16 cellular contexts compared by ENCODE assay signal in genomic region chr10:20990604-20991003, GRCh38.
DNase-seq lines count a peak whose midpoint lies in the region; ATAC-seq, FAIRE-seq and TF ChIP-seq lines count a peak whose summit lies in the region.
"Had no signal": no experiment of that assay in that cellular context is flagged by ENCODE, and none has a peak within 500 bp of the region (broad histone marks: within the 10 kb centered on the region; RNA-seq: fewer than 3 reads in every experiment).

No MANE protein-coding gene starts in this region.

- H3K4me1 ChIP-seq in thoracic aorta (ENCODE audit: control insufficient read depth in 1 of 2, low read depth in 2 of 2): peaks cover 4 to 11% of the 10 kb centered on the region in 2 donors

- peak; percentile 54 for DNase-seq in M059J (ENCODE audit: low read depth)
- peak; percentile 82 for DNase-seq in bronchial epithelial cell (ENCODE audit: low read depth)
- peak; percentile 70 for DNase-seq in kidney tubule cell (ENCODE audit: low spot score)
- no peak for DNase-seq in thoracic aorta (ENCODE audit: low spot score)
- DNase-seq: activated CD4-positive, alpha-beta T cell treated with anti-CD3 and anti-CD28 coated beads for 4 hours; activated T-cell treated with anti-CD3 and anti-CD28 coated beads, Interleukin-2, amount 50 U/mL, for 4 hours; amniotic stem cell; CD4-positive, alpha-beta T cell; head of caudate nucleus; kidney; NCI-H1417 treated with DMSO at 0.1 percent for 48 hours; stimulated activated CD4-positive, alpha-beta T cell treated with anti-CD3 and anti-CD28 coated beads, Interleukin-4, amount 100 ng/mL, for 1 hour had no signal

- no peak for FAIRE-seq in bronchial epithelial cell (lab: Jason Lieb, UNC)

- no peak for TF ChIP-seq CTCF in bronchial epithelial cell (IDR thresholded peaks at IDR 0.05; ENCODE audit: insufficient read depth, low read length, severe bottlenecking)
- no peak for TF ChIP-seq CTCF in thoracic aorta (IDR thresholded peaks at IDR 0.05)

- H3K36me3 ChIP-seq in bronchial epithelial cell (ENCODE audit: control insufficient read depth, insufficient read depth, low read length) (no peaks in the 10 kb centered on the region), thoracic aorta (no peaks in the 10 kb centered on the region)

- ATAC-seq in thoracic aorta (ENCODE audit: insufficient number of reproducible peaks, low FRiP score, low read depth) (peak; percentile 44), GM19023 (IDR thresholded peaks at IDR 0.05; ENCODE audit: unreplicated experiment) (no peak), HG02884 (IDR thresholded peaks at IDR 0.05; ENCODE audit: unreplicated experiment) (no peak)
- ATAC-seq in activated CD4-positive, CD25-positive, alpha-beta regulatory T cell treated with anti-CD3 and anti-CD28 coated beads, Interleukin-2, amount 50 U/mL, for 24 hours: no peak
- ATAC-seq: activated T-cell treated with anti-CD3 and anti-CD28 coated beads, Interleukin-2, amount 50 U/mL, for 4 hours; Panc1 had no signal

- no peak overlapping the region for H3K4me3 ChIP-seq in bronchial epithelial cell (ENCODE audit: low read depth, low read length)
- H3K4me3 ChIP-seq in thoracic aorta: no peak overlapping the region

- H3K27ac ChIP-seq in thoracic aorta: no peak overlapping the region

- no peaks in the 10 kb centered on the region for H3K27me3 ChIP-seq in bronchial epithelial cell (ENCODE audit: control insufficient read depth, insufficient read depth, low read length)
- no peaks in the 10 kb centered on the region for H3K27me3 ChIP-seq in thoracic aorta (replicated peaks; ENCODE audit: insufficient read depth)

- H3K9me3 ChIP-seq in thoracic aorta: no peaks in the 10 kb centered on the region
